ENCODE assay signal across 24 cellular contexts in genomic region chr19:46906221-46906620, GRCh38.
"Had no signal": no experiment of that assay in that cellular context is flagged by ENCODE, and none has a peak within 500 bp of the region (broad histone marks: within the 10 kb centered on the region; RNA-seq: fewer than 3 reads in every experiment).

No MANE protein-coding gene starts in this region.

- ATAC-seq: activated CD4-positive, CD25-positive, alpha-beta regulatory T cell treated with anti-CD3 and anti-CD28 coated beads, Interleukin-2, amount 50 U/mL, for 24 hours; activated CD8-positive, alpha-beta T cell treated with anti-CD3 and anti-CD28 coated beads for 36 hours; activated T-helper 17 cell treated with anti-CD3 and anti-CD28 coated beads, Interleukin-2, amount 50 U/mL, for 72 hours; esophagus mucosa; left lobe of liver; natural killer cell; right lobe of liver; stimulated activated naive B cell treated with anti-CD40 and anti-IgM and Interleukin-4, amounts not matched to agents 10 μg/mL and 1 μg/mL and 100 μg/mL, for 72 hours had no signal

- H2AFZ ChIP-seq: hepatocyte, parathyroid adenoma had no signal

- DNase-seq: activated CD4-positive, alpha-beta T cell treated with anti-CD3 and anti-CD28 coated beads, Interleukin-2, amount 10 ng/mL, durations not matched to agents 24 days and 14 days; activated CD8-positive, alpha-beta T cell treated with anti-CD3 and anti-CD28 coated beads for 36 hours; activated naive CD8-positive, alpha-beta T cell treated with anti-CD3 and anti-CD28 coated beads for 36 hours; activated T-cell treated with anti-CD3 and anti-CD28 coated beads, Interleukin-2, amount 50 U/mL, for 1 hour; amniotic stem cell; dermis blood vessel endothelial cell; effector CD8-positive, alpha-beta T cell; foreskin melanocyte; immature natural killer cell; midbrain; natural killer cell; right lobe of liver; SK-N-SH; stimulated activated CD4-positive, alpha-beta T cell treated with anti-CD3 and anti-CD28 coated beads, Interleukin-2, amount 100 ng/mL, for 24 hours; stimulated activated naive B cell treated with anti-CD40 and anti-IgM and Interleukin-4, amounts not matched to agents 10 μg/mL and 1 μg/mL and 100 μg/mL, for 72 hours; transverse colon had no signal

- H3K36me3 Mint-ChIP-seq: immature natural killer cell, natural killer cell had no signal

- H3K4me3 ChIP-seq: hepatocyte, right lobe of liver, skin epidermis, transverse colon had no signal

- H3K9me3 Mint-ChIP-seq: activated CD4-positive, alpha-beta T cell treated with anti-CD3 and anti-CD28 coated beads, Interleukin-2, amount 10 ng/mL, durations not matched to agents 24 days and 14 days; activated CD8-positive, alpha-beta T cell treated with anti-CD3 and anti-CD28 coated beads for 36 hours; activated naive CD8-positive, alpha-beta T cell treated with anti-CD3 and anti-CD28 coated beads for 36 hours; activated T-helper 17 cell treated with anti-CD3 and anti-CD28 coated beads, Interleukin-2, amount 50 U/mL, for 72 hours; immature natural killer cell; natural killer cell had no signal

- H3K27ac Mint-ChIP-seq: activated CD4-positive, alpha-beta T cell treated with anti-CD3 and anti-CD28 coated beads, Interleukin-2, amount 10 ng/mL, durations not matched to agents 24 days and 14 days; activated CD8-positive, alpha-beta T cell treated with anti-CD3 and anti-CD28 coated beads for 36 hours; activated naive CD8-positive, alpha-beta T cell treated with anti-CD3 and anti-CD28 coated beads for 36 hours; activated T-helper 17 cell treated with anti-CD3 and anti-CD28 coated beads, Interleukin-2, amount 50 U/mL, for 72 hours; stimulated activated naive B cell treated with anti-CD40 and anti-IgM and Interleukin-4, amounts not matched to agents 10 μg/mL and 1 μg/mL and 100 μg/mL, for 72 hours had no signal

- H3K9me3 ChIP-seq: right lobe of liver, SK-N-SH, transverse colon had no signal

- H3K27ac ChIP-seq: hepatocyte, parathyroid adenoma, right lobe of liver, transverse colon, VCaP had no signal

- H3K9me2 ChIP-seq: SK-N-SH had no signal

- H3K27me3 Mint-ChIP-seq: activated CD4-positive, alpha-beta T cell treated with anti-CD3 and anti-CD28 coated beads, Interleukin-2, amount 10 ng/mL, durations not matched to agents 24 days and 14 days; activated CD8-positive, alpha-beta T cell treated with anti-CD3 and anti-CD28 coated beads for 36 hours; activated naive CD8-positive, alpha-beta T cell treated with anti-CD3 and anti-CD28 coated beads for 36 hours; activated T-helper 17 cell treated with anti-CD3 and anti-CD28 coated beads, Interleukin-2, amount 50 U/mL, for 72 hours; stimulated activated naive B cell treated with anti-CD40 and anti-IgM and Interleukin-4, amounts not matched to agents 10 μg/mL and 1 μg/mL and 100 μg/mL, for 72 hours had no signal

- H3K36me3 ChIP-seq: right lobe of liver, transverse colon had no signal

- H3K4me3 Mint-ChIP-seq: activated CD4-positive, alpha-beta T cell treated with anti-CD3 and anti-CD28 coated beads, Interleukin-2, amount 10 ng/mL, durations not matched to agents 24 days and 14 days; activated CD8-positive, alpha-beta T cell treated with anti-CD3 and anti-CD28 coated beads for 36 hours; activated naive CD8-positive, alpha-beta T cell treated with anti-CD3 and anti-CD28 coated beads for 36 hours; activated T-helper 17 cell treated with anti-CD3 and anti-CD28 coated beads, Interleukin-2, amount 50 U/mL, for 72 hours; immature natural killer cell; natural killer cell; stimulated activated naive B cell treated with anti-CD40 and anti-IgM and Interleukin-4, amounts not matched to agents 10 μg/mL and 1 μg/mL and 100 μg/mL, for 72 hours had no signal

- H3K9ac ChIP-seq: parathyroid adenoma, SK-N-SH had no signal

- H3K4me2 ChIP-seq: hepatocyte, SK-N-SH had no signal

- H3K27me3 ChIP-seq: hepatocyte, right lobe of liver, transverse colon had no signal
